Comparison of ENCODE assay signal across 15 cellular contexts in genomic region chr7:149877890-149878522, GRCh38. TPM values are rescaled to one million over a fixed set of nuclear protein-coding genes. Genes with fewer than 3 reads are reported as not detected.
DNase-seq lines count a peak whose midpoint lies in the region; ATAC-seq, FAIRE-seq and TF ChIP-seq lines count a peak whose summit lies in the region.
"Had no signal": no experiment of that assay in that cellular context is flagged by ENCODE, and none has a peak within 500 bp of the region (broad histone marks: within the 10 kb centered on the region; RNA-seq: fewer than 3 reads in every experiment).

No MANE protein-coding gene starts in this region.

- H4K20me1 ChIP-seq in HepG2 (ENCODE audit: insufficient read depth, low read length): no peaks in the 10 kb centered on the region

- ATAC-seq in HepG2 (no peak), right lobe of liver (no peak), natural killer cell (no peak)
- ATAC-seq in naive thymus-derived CD4-positive, alpha-beta T cell: no peak
- ATAC-seq: HCT116 had no signal

- H3K36me3 ChIP-seq in HepG2 (replicated peaks in 1 of 2; ENCODE audit: control insufficient read depth in 1 of 2, insufficient read depth in 2 of 2, low read length in 2 of 2): peaks cover 3 to 24% of the 10 kb centered on the region in 2 experiments; a peak in 3 of 5 replicates
- H3K36me3 ChIP-seq in right lobe of liver: peaks cover 0 to 11% (median 0%) of the 10 kb centered on the region in 4 donors
- H3K36me3 ChIP-seq in naive thymus-derived CD4-positive, alpha-beta T cell (ENCODE audit: control insufficient read depth in 2 of 3, insufficient read depth in 3 of 3, low read length in 3 of 3): peaks cover 0 to 44% (median 7%) of the 10 kb centered on the region in 3 experiments

- POLR2A ChIA-PET in HepG2 (lab: Yijun Ruan, JAX): no interaction called here
- POLR2A ChIA-PET in naive thymus-derived CD4-positive, alpha-beta T cell (lab: Charles Lee): interaction anchor here (1.0 to 1.6 kb wide), 2 partner anchors 9 to 10 kb away, joined by 3 to 6 read pairs; no protein-coding TSS in a partner anchor

- no peak overlapping the region for H3K9ac ChIP-seq in HepG2 (ENCODE audit: insufficient read depth, low read depth, low read length)

- no peak overlapping the region for H3K4me3 Mint-ChIP-seq in naive thymus-derived CD4-positive, alpha-beta T cell
- H3K4me3 Mint-ChIP-seq in natural killer cell: no peak overlapping the region

- peaks cover 0 to 12% (median 6%) of the 10 kb centered on the region in 5 donors for H3K36me3 Mint-ChIP-seq in naive thymus-derived CD4-positive, alpha-beta T cell
- no peaks in the 10 kb centered on the region for H3K36me3 Mint-ChIP-seq in natural killer cell

- H3K27me3 ChIP-seq in HepG2 (ENCODE audit: control insufficient read depth in 1 of 2, insufficient read depth in 2 of 2, low read length in 2 of 2) (no peaks in the 10 kb centered on the region), right lobe of liver (no peaks in the 10 kb centered on the region), dorsolateral prefrontal cortex (no peaks in the 10 kb centered on the region)
- H3K27me3 ChIP-seq in naive thymus-derived CD4-positive, alpha-beta T cell (ENCODE audit: control insufficient read depth in 2 of 2, insufficient read depth in 2 of 2, low read length in 2 of 2): no peaks in the 10 kb centered on the region

- peaks cover 20 to 62% (median 44%) of the 10 kb centered on the region in 7 donors for H3K4me1 Mint-ChIP-seq in naive thymus-derived CD4-positive, alpha-beta T cell
- peaks cover 17 to 33% of the 10 kb centered on the region in 2 donors for H3K4me1 Mint-ChIP-seq in natural killer cell

- TF ChIP-seq EP300 in HepG2 (IDR thresholded peaks at IDR 0.05; ENCODE audit: low read depth in 2 of 2, low read length in 2 of 2) (no peak), HepG2 (CRISPR knock-in tag; IDR thresholded peaks at IDR 0.05; ENCODE audit: borderline replicate concordance) (no peak)

- no peak for TF ChIP-seq RAD21 in HepG2 (CRISPR knock-in tag; IDR thresholded peaks at IDR 0.05)

- TF ChIP-seq CTCF in HepG2 (CRISPR knock-in tag; IDR thresholded peaks at IDR 0.05) (no peak), right lobe of liver (IDR thresholded peaks at IDR 0.05) (no peak), dorsolateral prefrontal cortex (IDR thresholded peaks at IDR 0.05 in 54 of 56, conservative IDR thresholded peaks at IDR 0.05 in 2 of 56; ENCODE audit: low read depth in 1 of 56, partially characterized antibody in 56 of 56) (no peak), natural killer cell (IDR thresholded peaks at IDR 0.05) (no peak), D721Med (IDR thresholded peaks at IDR 0.05; ENCODE audit: insufficient read depth, missing control alignments) (no peak)

- H3K4me3 ChIP-seq in HepG2 (replicated peaks in 1 of 3; ENCODE audit: insufficient read depth in 1 of 3, low read depth in 2 of 3, low read length in 3 of 3): no peak overlapping the region
- no peak overlapping the region for H3K4me3 ChIP-seq in right lobe of liver
- H3K4me3 ChIP-seq in dorsolateral prefrontal cortex: no peak overlapping the region
- H3K4me3 ChIP-seq in naive thymus-derived CD4-positive, alpha-beta T cell (ENCODE audit: low read length): no peak overlapping the region

- H3K79me2 ChIP-seq in HepG2 (ENCODE audit: insufficient read depth, low read length): peaks cover 8% of the 10 kb centered on the region

- no peak overlapping the region for H2AFZ ChIP-seq in HepG2 (ENCODE audit: low read length)

- H3K9me3 Mint-ChIP-seq in naive thymus-derived CD4-positive, alpha-beta T cell: peaks cover 0 to 2% (median 0%) of the 10 kb centered on the region in 11 donors
- no peaks in the 10 kb centered on the region for H3K9me3 Mint-ChIP-seq in natural killer cell

- intact Hi-C loops in HepG2 (cut with micrococcal nuclease; ENCODE audit: unreplicated experiment): no loop called here
- intact Hi-C loops in right lobe of liver (cut with DNase I): no loop called here
- intact Hi-C loops in dorsolateral prefrontal cortex (cut with DNase I): loop anchor here in 1 of 2 donors (10.0 kb wide), 1 partner anchor 527 kb away; a partner anchor contains a TSS
- intact Hi-C loops in naive thymus-derived CD4-positive, alpha-beta T cell (cut with micrococcal nuclease): no loop called here
- intact Hi-C loops in natural killer cell (cut with micrococcal nuclease): no loop called here

- no peak overlapping the region for H3K27ac ChIP-seq in HepG2 (ENCODE audit: extremely low read length, insufficient read depth, low read length)
- H3K27ac ChIP-seq in right lobe of liver: no peak overlapping the region
- H3K27ac ChIP-seq in dorsolateral prefrontal cortex: peak overlapping the region in 35 of 59 donors; percentile 6 to 96 (median 87)
- H3K27ac ChIP-seq in naive thymus-derived CD4-positive, alpha-beta T cell (ENCODE audit: low read depth, low read length): no peak overlapping the region
- H3K27ac ChIP-seq: C4-2B had no signal

- H3K4me2 ChIP-seq in HepG2 (ENCODE audit: low read depth, low read length): no peak overlapping the region

- CTCF ChIA-PET in HepG2 (lab: Yijun Ruan, JAX; ENCODE audit: low intra/inter-chr PET ratio, low total read pairs): no interaction called here
- CTCF ChIA-PET in naive thymus-derived CD4-positive, alpha-beta T cell (lab: Charles Lee): no interaction called here

- TF ChIP-seq POLR2A in HepG2 (IDR thresholded peaks at IDR 0.05; ENCODE audit: insufficient read depth in 1 of 2, low read depth in 2 of 2, low read length in 2 of 2) (no peak), right lobe of liver (IDR thresholded peaks at IDR 0.05) (no peak)

- WGBS in HepG2 (ENCODE audit: low lambda C conversion rate): 96% methylated on average over 4 of the region's 16 CpGs
- WGBS in right lobe of liver (ENCODE audit: insufficient coverage, low coverage, low lambda C conversion rate, missing lambda C conversion rate): 72% methylated on average over 5 of the region's 16 CpGs

- no peak for DNase-seq in HepG2 (ENCODE audit: low spot score)
- DNase-seq in right lobe of liver: no peak
- DNase-seq in dorsolateral prefrontal cortex: no peak
- no peak for DNase-seq in naive thymus-derived CD4-positive, alpha-beta T cell
- DNase-seq in natural killer cell: no peak
- no peak for DNase-seq in activated CD8-positive, alpha-beta memory T cell treated with anti-CD3 and anti-CD28 coated beads, Interleukin-2, amount 50 U/mL, for 48 hours
- no peak for DNase-seq in D721Med (ENCODE audit: insufficient read length, low spot score)
- DNase-seq: COR-L47, DMS153, EL, NCI-H1105 treated with DMSO at 0.1 percent for 48 hours, NCI-H226 had no signal

- H3K9me3 ChIP-seq in HepG2 (ENCODE audit: low read length): no peaks in the 10 kb centered on the region
- no peaks in the 10 kb centered on the region for H3K9me3 ChIP-seq in right lobe of liver
- no peaks in the 10 kb centered on the region for H3K9me3 ChIP-seq in naive thymus-derived CD4-positive, alpha-beta T cell (ENCODE audit: control insufficient read depth in 2 of 3, low read length in 3 of 3)

- BruUV-seq in HepG2 (replicated peaks; lab: Mats Ljungman, UMichigan): no TSS peak

- peak overlapping the region in 6 of 9 donors; percentile 32 to 68 (median 48) for H3K27ac Mint-ChIP-seq in naive thymus-derived CD4-positive, alpha-beta T cell
- no peak overlapping the region for H3K27ac Mint-ChIP-seq in natural killer cell

- H3K4me1 ChIP-seq in HepG2 (ENCODE audit: insufficient read depth, low read length) (peaks cover 31% of the 10 kb centered on the region), right lobe of liver (peaks cover 0 to 27% (median 10%) of the 10 kb centered on the region in 4 donors)
- H3K4me1 ChIP-seq in naive thymus-derived CD4-positive, alpha-beta T cell (ENCODE audit: control insufficient read depth in 2 of 2, insufficient read depth in 2 of 2, low read length in 2 of 2): peaks cover 10 to 11% of the 10 kb centered on the region in 2 donors

- in situ Hi-C loops in HepG2 (cut with HindIII; ENCODE audit: extremely low pct_ligation_motif_present, low pct_unique_long_range_greater_than_20kb): no loop called here

- H3K27me3 Mint-ChIP-seq in naive thymus-derived CD4-positive, alpha-beta T cell: no peaks in the 10 kb centered on the region
- no peaks in the 10 kb centered on the region for H3K27me3 Mint-ChIP-seq in natural killer cell (ENCODE audit: low read depth in 2 of 2)

- FAIRE-seq in HepG2 (lab: Jason Lieb, UNC) (no peak), D721Med (lab: Jason Lieb, UNC) (no peak)
- FAIRE-seq: GM19239 had no signal

RNA-seq across cellular contexts. Expression of gene ATP6V0E2, which starts 4.2 kb away (rescaled TPM):
- total RNA-seq in HepG2 (2016; rRNA removed; fragmentation: Illumina TruSeq; extraction: Trizol): 142 and 203 TPM in 2 replicates
- total RNA-seq in HepG2 (2016; cell fraction: cytosol; rRNA removed; fragmentation: Illumina TruSeq; extraction: Trizol; ENCODE audit: low read depth): 120 and 162 TPM in 2 replicates
- total RNA-seq in HepG2 (2016; cell fraction: insoluble cytoplasmic fraction; rRNA removed; fragmentation: Illumina TruSeq; extraction: Trizol): 117 and 216 TPM in 2 replicates
- 244 and 302 TPM in 2 replicates for total RNA-seq in HepG2 (2016; cell fraction: membrane; rRNA removed; fragmentation: Illumina TruSeq; extraction: Trizol)
- total RNA-seq in HepG2 (2016; cell fraction: nucleus; rRNA removed; fragmentation: Illumina TruSeq; extraction: Trizol): 121 and 139 TPM in 2 replicates
- 32.9 and 36.8 TPM in 2 replicates for polyA plus RNA-seq in HepG2 (2011; rRNA removed)
- 39.7 and 73.9 TPM in 2 replicates for polyA plus RNA-seq in HepG2 (2011; cell fraction: cytosol; rRNA removed)
- 47.4 and 51.5 TPM in 2 replicates for polyA plus RNA-seq in HepG2 (2011; cell fraction: nucleus; rRNA removed)
- polyA plus RNA-seq in HepG2 (2012): 44.9 and 47.0 TPM in 2 replicates
- polyA plus RNA-seq in HepG2 (2016; cell fraction: cytosol; fragmentation: Illumina TruSeq; extraction: Trizol; ENCODE audit: low read depth): 173 and 241 TPM in 2 replicates
- 167 and 202 TPM in 2 replicates for polyA plus RNA-seq in HepG2 (2016; cell fraction: insoluble cytoplasmic fraction; fragmentation: Illumina TruSeq; extraction: Trizol; ENCODE audit: low read depth)
- 293 and 346 TPM in 2 replicates for polyA plus RNA-seq in HepG2 (2016; cell fraction: membrane; fragmentation: Illumina TruSeq; extraction: Trizol; ENCODE audit: low read depth)
- 253 and 256 TPM in 2 replicates for polyA plus RNA-seq in HepG2 (2016; cell fraction: nucleus; fragmentation: Illumina TruSeq; extraction: Trizol; ENCODE audit: insufficient read depth, low read depth)
- 0.58 and 74.0 TPM in 2 replicates for polyA minus RNA-seq in HepG2 (2011; rRNA and poly(A)+ RNA removed; ENCODE audit: low replicate concordance)
- 30.3 and 36.1 TPM in 2 replicates for polyA minus RNA-seq in HepG2 (2011; cell fraction: cytosol; rRNA and poly(A)+ RNA removed)
- 14.4 and 15.7 TPM in 2 replicates for polyA minus RNA-seq in HepG2 (2011; cell fraction: nucleus; rRNA and poly(A)+ RNA removed)
- total RNA-seq in right lobe of liver: 10 to 100 TPM; 33.8 to 95.1 (median 70.9) TPM
- total RNA-seq in dorsolateral prefrontal cortex: 100 to 1,000 TPM; 174 to 369 (median 255) TPM
- total RNA-seq in naive thymus-derived CD4-positive, alpha-beta T cell: 10 to 100 TPM; 32.7 to 84.0 (median 55.4) TPM
- polyA plus RNA-seq in naive thymus-derived CD4-positive, alpha-beta T cell: 100 to 1,000 TPM; 199 to 240 TPM
- total RNA-seq in natural killer cell: 10 to 100 TPM; 23.2 to 39.4 (median 34.9) TPM

RNA-seq across cellular contexts. Expression of gene ZNF862, which starts 39.8 kb away (rescaled TPM):
- total RNA-seq in HepG2 (2016; rRNA removed; fragmentation: Illumina TruSeq; extraction: Trizol): 0.89 and 1.0 TPM in 2 replicates
- total RNA-seq in HepG2 (2016; cell fraction: cytosol; rRNA removed; fragmentation: Illumina TruSeq; extraction: Trizol; ENCODE audit: low read depth): 0.10 and 0.35 TPM in 2 replicates
- total RNA-seq in HepG2 (2016; cell fraction: insoluble cytoplasmic fraction; rRNA removed; fragmentation: Illumina TruSeq; extraction: Trizol): 0.67 and 0.80 TPM in 2 replicates
- 0.46 and 0.55 TPM in 2 replicates for total RNA-seq in HepG2 (2016; cell fraction: membrane; rRNA removed; fragmentation: Illumina TruSeq; extraction: Trizol)
- total RNA-seq in HepG2 (2016; cell fraction: nucleus; rRNA removed; fragmentation: Illumina TruSeq; extraction: Trizol): 2.0 TPM in 2 replicates
- 2.0 and 2.8 TPM in 2 replicates for polyA plus RNA-seq in HepG2 (2011; rRNA removed)
- polyA plus RNA-seq in HepG2 (2011; cell fraction: cytosol; rRNA removed): 1.0 and 1.3 TPM in 2 replicates
- 7.1 and 8.7 TPM in 2 replicates for polyA plus RNA-seq in HepG2 (2011; cell fraction: nucleus; rRNA removed)
- polyA plus RNA-seq in HepG2 (2012): 0.76 and 1.6 TPM in 2 replicates
- polyA plus RNA-seq in HepG2 (2016; cell fraction: cytosol; fragmentation: Illumina TruSeq; extraction: Trizol; ENCODE audit: low read depth): 0.25 and 0.28 TPM in 2 replicates
- 0.27 and 0.70 TPM in 2 replicates for polyA plus RNA-seq in HepG2 (2016; cell fraction: insoluble cytoplasmic fraction; fragmentation: Illumina TruSeq; extraction: Trizol; ENCODE audit: low read depth)
- polyA plus RNA-seq in HepG2 (2016; cell fraction: membrane; fragmentation: Illumina TruSeq; extraction: Trizol; ENCODE audit: low read depth): 0.29 and 0.43 TPM in 2 replicates
- 1.9 and 2.0 TPM in 2 replicates for polyA plus RNA-seq in HepG2 (2016; cell fraction: nucleus; fragmentation: Illumina TruSeq; extraction: Trizol; ENCODE audit: insufficient read depth, low read depth)
- polyA minus RNA-seq in HepG2 (2011; rRNA and poly(A)+ RNA removed; ENCODE audit: low replicate concordance): 2.0 and 5.0 TPM in 2 replicates
- 0.59 and 1.2 TPM in 2 replicates for polyA minus RNA-seq in HepG2 (2011; cell fraction: cytosol; rRNA and poly(A)+ RNA removed)
- 6.6 and 10.3 TPM in 2 replicates for polyA minus RNA-seq in HepG2 (2011; cell fraction: nucleus; rRNA and poly(A)+ RNA removed)
- 10 to 100 TPM in 2 of 6 experiments, 1 to 10 TPM in 4; 2.5 to 11.3 (median 7.1) TPM for total RNA-seq in right lobe of liver
- total RNA-seq in dorsolateral prefrontal cortex: 10 to 100 TPM; 22.0 to 54.7 (median 37.4) TPM
- 100 to 1,000 TPM in 2 of 5 experiments, 10 to 100 TPM in 3; 36.9 to 112 (median 41.8) TPM for total RNA-seq in naive thymus-derived CD4-positive, alpha-beta T cell
- polyA plus RNA-seq in naive thymus-derived CD4-positive, alpha-beta T cell: 10 to 100 TPM in 1 of 2 donors, 1 to 10 TPM in 1; 9.1 to 11.7 TPM
- 10 to 100 TPM; 21.4 to 28.9 (median 21.7) TPM for total RNA-seq in natural killer cell

Comparison
In these comparisons a context has a peak if more than half of its experiments do, and no peak if none do; other contexts are left out.
1. H3K27ac ChIP-seq: peak in dorsolateral prefrontal cortex (35 of 59); none in HepG2 (single experiment), right lobe of liver (0 of 3) and naive thymus-derived CD4-positive, alpha-beta T cell (single experiment).
2. H3K27ac Mint-ChIP-seq: peak in naive thymus-derived CD4-positive, alpha-beta T cell (6 of 9); none in natural killer cell (0 of 2).